4 cellular contexts compared by ENCODE assay signal in genomic region chrX:151879856-151880255, GRCh38. TPM values are rescaled to one million over a fixed set of nuclear protein-coding genes. Genes with fewer than 3 reads are reported as not detected.
"Had no signal": no experiment of that assay in that cellular context is flagged by ENCODE, and none has a peak within 500 bp of the region (broad histone marks: within the 10 kb centered on the region; RNA-seq: fewer than 3 reads in every experiment).

No MANE protein-coding gene starts in this region.

- DNase-seq: GDM1, GF-D8 had no signal

- H3K4me3 ChIP-seq: GM12878 had no signal

RNA-seq across cellular contexts. Expression of gene MAGEA4, which starts 32.8 kb away (rescaled TPM):
- total RNA-seq: G401, GM12878 had no signal
- polyA plus RNA-seq: GM12878 had no signal
